In the genomic region with DNA sequence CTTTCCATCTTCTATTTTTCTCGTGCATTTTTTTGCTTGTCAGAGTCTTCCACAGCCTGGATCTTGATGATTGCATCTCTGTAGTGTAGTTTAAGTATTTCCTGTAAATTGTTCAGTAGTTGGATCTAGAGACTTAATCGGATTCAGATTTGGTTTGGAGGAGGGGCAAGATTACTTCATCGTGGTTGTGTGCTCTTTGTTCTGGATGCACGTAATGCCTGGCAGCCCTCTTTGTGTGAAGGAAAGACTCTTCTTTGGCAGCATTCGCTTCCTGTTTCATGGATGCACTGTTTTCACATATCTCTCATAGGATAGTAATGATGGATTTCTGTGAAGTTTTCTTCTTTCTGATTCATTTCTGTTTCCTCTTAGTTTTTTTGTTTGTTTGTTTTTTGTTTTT, we compare ENCODE assay signal across 2 cellular contexts.
TF ChIP-seq lines count a peak whose summit lies in the region.

No MANE protein-coding gene starts in this region.

TF ChIP-seq in HEK293, 187 proteins besides CTCF, POLR2A, EP300 and RAD21:
- TF ChIP-seq PRDM10 (tag by site-specific recombination; IDR thresholded peaks at IDR 0.05), result no peak
- TF ChIP-seq, protein P1, sequence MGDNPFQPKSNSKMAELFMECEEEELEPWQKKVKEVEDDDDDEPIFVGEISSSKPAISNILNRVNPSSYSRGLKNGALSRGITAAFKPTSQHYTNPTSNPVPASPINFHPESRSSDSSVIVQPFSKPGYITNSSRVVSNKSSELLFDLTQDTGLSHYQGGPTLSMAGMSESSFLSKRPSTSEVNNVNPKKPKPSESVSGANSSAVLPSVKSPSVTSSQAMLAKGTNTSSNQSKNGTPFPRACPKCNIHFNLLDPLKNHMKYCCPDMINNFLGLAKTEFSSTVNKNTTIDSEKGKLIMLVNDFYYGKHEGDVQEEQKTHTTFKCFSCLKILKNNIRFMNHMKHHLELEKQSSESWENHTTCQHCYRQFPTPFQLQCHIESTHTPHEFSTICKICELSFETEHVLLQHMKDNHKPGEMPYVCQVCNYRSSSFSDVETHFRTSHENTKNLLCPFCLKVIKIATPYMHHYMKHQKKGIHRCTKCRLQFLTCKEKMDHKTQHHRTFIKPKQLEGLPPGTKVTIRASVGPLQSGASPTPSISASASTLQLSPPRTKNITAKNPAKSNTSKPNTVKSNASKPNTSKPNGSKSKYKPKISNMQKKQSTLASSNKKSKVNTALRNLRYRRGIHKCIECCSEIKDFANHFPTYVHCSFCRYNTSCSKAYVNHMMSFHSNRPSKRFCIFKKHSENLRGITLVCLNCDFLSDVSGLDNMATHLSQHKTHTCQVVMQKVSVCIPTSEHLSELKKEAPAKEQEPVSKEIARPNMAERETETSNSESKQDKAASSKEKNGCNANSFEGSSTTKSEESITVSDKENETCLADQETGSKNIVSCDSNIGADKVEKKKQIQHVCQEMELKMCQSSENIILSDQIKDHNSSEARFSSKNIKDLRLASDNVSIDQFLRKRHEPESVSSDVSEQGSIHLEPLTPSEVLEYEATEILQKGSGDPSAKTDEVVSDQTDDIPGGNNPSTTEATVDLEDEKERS (tag by site-specific recombination; IDR thresholded peaks at IDR 0.05), result 0 out of 2 replicates have a peak, but pooled peaks have one; percentile 29

TF ChIP-seq in HepG2, 621 proteins besides CTCF, POLR2A, EP300 and RAD21:
- no peak for TF ChIP-seq HNRNPLL (IDR thresholded peaks at IDR 0.05; ENCODE audit: low read depth, low read length, poor library complexity, severe bottlenecking)
- TF ChIP-seq ZNF101 (CRISPR knock-in tag; IDR thresholded peaks at IDR 0.05; ENCODE audit: borderline replicate concordance, low read depth), result no peak
- TF ChIP-seq, protein P2, sequence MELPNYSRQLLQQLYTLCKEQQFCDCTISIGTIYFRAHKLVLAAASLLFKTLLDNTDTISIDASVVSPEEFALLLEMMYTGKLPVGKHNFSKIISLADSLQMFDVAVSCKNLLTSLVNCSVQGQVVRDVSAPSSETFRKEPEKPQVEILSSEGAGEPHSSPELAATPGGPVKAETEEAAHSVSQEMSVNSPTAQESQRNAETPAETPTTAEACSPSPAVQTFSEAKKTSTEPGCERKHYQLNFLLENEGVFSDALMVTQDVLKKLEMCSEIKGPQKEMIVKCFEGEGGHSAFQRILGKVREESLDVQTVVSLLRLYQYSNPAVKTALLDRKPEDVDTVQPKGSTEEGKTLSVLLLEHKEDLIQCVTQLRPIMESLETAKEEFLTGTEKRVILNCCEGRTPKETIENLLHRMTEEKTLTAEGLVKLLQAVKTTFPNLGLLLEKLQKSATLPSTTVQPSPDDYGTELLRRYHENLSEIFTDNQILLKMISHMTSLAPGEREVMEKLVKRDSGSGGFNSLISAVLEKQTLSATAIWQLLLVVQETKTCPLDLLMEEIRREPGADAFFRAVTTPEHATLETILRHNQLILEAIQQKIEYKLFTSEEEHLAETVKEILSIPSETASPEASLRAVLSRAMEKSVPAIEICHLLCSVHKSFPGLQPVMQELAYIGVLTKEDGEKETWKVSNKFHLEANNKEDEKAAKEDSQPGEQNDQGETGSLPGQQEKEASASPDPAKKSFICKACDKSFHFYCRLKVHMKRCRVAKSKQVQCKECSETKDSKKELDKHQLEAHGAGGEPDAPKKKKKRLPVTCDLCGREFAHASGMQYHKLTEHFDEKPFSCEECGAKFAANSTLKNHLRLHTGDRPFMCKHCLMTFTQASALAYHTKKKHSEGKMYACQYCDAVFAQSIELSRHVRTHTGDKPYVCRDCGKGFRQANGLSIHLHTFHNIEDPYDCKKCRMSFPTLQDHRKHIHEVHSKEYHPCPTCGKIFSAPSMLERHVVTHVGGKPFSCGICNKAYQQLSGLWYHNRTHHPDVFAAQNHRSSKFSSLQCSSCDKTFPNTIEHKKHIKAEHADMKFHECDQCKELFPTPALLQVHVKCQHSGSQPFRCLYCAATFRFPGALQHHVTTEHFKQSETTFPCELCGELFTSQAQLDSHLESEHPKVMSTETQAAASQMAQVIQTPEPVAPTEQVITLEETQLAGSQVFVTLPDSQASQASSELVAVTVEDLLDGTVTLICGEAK (IDR thresholded peaks at IDR 0.05), result no peak
- TF ChIP-seq, protein P2 (CRISPR knock-in tag; IDR thresholded peaks at IDR 0.05), result no peak
- no peak for TF ChIP-seq STAG1 (CRISPR knock-in tag; IDR thresholded peaks at IDR 0.05)
- TF ChIP-seq MAFG (CRISPR knock-in tag; IDR thresholded peaks at IDR 0.05), result no peak
- TF ChIP-seq ZSCAN30 (CRISPR knock-in tag; IDR thresholded peaks at IDR 0.05), result no peak
TF ChIP-seq in HepG2: peak in this region for 0.
